1 cellular context compared by ENCODE assay signal in genomic region chr19:28218728-28219127, GRCh38.
TF ChIP-seq lines count a peak whose summit lies in the region.

No MANE protein-coding gene starts in this region.

TF ChIP-seq in GM23338, 12 proteins besides CTCF, POLR2A, EP300 and RAD21 (continued from another document):
- TF ChIP-seq ZNF462 (CRISPR knock-in tag; IDR thresholded peaks at IDR 0.05) (no peak), REST (IDR thresholded peaks at IDR 0.05; ENCODE audit: unreplicated experiment) (no peak), ETS1 (IDR thresholded peaks at IDR 0.05) (no peak), CREB1 (CRISPR knock-in tag; IDR thresholded peaks at IDR 0.05; ENCODE audit: low read depth) (no peak), JUNB (IDR thresholded peaks at IDR 0.05; ENCODE audit: unreplicated experiment) (no peak)
